ENCODE assay signal across 8 cellular contexts in genomic region chr3:99895706-99896441, GRCh38.
DNase-seq lines count a peak whose midpoint lies in the region; ATAC-seq and TF ChIP-seq lines count a peak whose summit lies in the region.

No MANE protein-coding gene starts in this region.

- peaks cover 23% of the 10 kb centered on the region for H3K4me1 ChIP-seq in ES-I3 (ENCODE audit: insufficient read depth, low read length)

- H3K9ac ChIP-seq in ES-I3 (ENCODE audit: low read depth, low read length) = 0 out of 2 replicates have a peak overlapping the region, but pooled peaks have one; percentile 8

- H3K9me3 Mint-ChIP-seq in nephron progenitor cell = no peaks in the 10 kb centered on the region

- H3K36me3 ChIP-seq in ES-I3 (ENCODE audit: insufficient read depth, low read length) = no peaks in the 10 kb centered on the region

- no peak for ATAC-seq in HG02885 (IDR thresholded peaks at IDR 0.05; ENCODE audit: poor library complexity, unreplicated experiment)

- H3K27ac Mint-ChIP-seq in nephron progenitor cell = peak overlapping the region; percentile 77

- no peak overlapping the region for H3K4me3 Mint-ChIP-seq in nephron progenitor cell

- H3K4me3 ChIP-seq in choroid plexus epithelial cell (ENCODE audit: low read depth, low read length) = no peak overlapping the region

- peaks cover 5% of the 10 kb centered on the region for H3K36me3 Mint-ChIP-seq in nephron progenitor cell (ENCODE audit: low read depth)

- peaks cover 13% of the 10 kb centered on the region for H3K4me1 Mint-ChIP-seq in nephron progenitor cell

- no peak for TF ChIP-seq CTCF in choroid plexus epithelial cell (conservative IDR thresholded peaks at IDR 0.05; ENCODE audit: low read depth, low read length)
- TF ChIP-seq CTCF in nephron progenitor cell (IDR thresholded peaks at IDR 0.05) = no peak

- peaks cover 4% of the 10 kb centered on the region for H3K27me3 Mint-ChIP-seq in nephron progenitor cell (ENCODE audit: low read depth, poor library complexity)

- no peaks in the 10 kb centered on the region for H3K9me3 ChIP-seq in ES-I3 (ENCODE audit: control insufficient read depth, insufficient read depth, low read length)

- DNase-seq in NCI-H1694 (lab: John Stamatoyannopoulos, UW) (peak; percentile 19), choroid plexus epithelial cell (ENCODE audit: low read depth) (peak; percentile 88), nephron progenitor cell (no peak), GM19238 (ENCODE audit: insufficient read length, low spot score) (no peak), cerebellum (ENCODE audit: low spot score) (no peak)
- no peak for DNase-seq in activated CD4-positive, alpha-beta T cell treated with anti-CD3 and anti-CD28 coated beads, Interleukin-2, amount 50 U/mL, for 4 hours

Comparison
In these comparisons a context has a peak if more than half of its experiments do, and no peak if none do; other contexts are left out.
1. DNase-seq: peak in NCI-H1694 (single experiment) and choroid plexus epithelial cell (single experiment); none in nephron progenitor cell (single experiment), activated CD4-positive, alpha-beta T cell treated with anti-CD3 and anti-CD28 coated beads, Interleukin-2, amount 50 U/mL, for 4 hours (0 of 2), GM19238 (single experiment) and cerebellum (single experiment).